1 cellular context compared by ENCODE assay signal in the genomic region with DNA sequence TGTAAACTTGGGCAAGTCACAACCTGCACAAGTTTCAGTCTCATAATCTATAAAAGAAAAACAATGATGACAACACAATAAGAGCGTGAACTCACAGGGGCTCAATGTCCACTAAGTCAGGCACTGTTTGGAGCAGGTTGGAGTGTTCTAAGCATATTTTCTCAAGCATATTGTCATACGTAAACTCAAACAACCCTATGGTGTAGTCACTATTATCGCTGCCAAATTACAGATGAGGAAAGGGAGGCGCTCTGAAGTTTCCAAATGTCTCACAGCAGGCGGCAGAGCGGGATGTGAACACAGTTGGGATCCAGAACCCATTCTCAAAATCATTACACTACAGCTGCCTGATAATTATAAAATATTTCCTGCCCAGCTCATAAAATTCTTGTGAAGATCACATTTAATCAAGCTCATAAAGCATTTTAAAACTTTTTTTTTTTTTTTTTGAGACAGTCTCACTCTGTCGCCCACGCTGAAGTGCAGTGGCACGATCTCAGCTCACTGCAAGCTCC.
A peak's percentile ranks its signal among the peaks of the same experiment; 100 is the strongest.
TF ChIP-seq lines count a peak whose summit lies in the region.

No MANE protein-coding gene starts in this region.

TF ChIP-seq in HEK293, 187 proteins besides CTCF, POLR2A, EP300 and RAD21 (continued from another document):
- TF ChIP-seq, protein P1, sequence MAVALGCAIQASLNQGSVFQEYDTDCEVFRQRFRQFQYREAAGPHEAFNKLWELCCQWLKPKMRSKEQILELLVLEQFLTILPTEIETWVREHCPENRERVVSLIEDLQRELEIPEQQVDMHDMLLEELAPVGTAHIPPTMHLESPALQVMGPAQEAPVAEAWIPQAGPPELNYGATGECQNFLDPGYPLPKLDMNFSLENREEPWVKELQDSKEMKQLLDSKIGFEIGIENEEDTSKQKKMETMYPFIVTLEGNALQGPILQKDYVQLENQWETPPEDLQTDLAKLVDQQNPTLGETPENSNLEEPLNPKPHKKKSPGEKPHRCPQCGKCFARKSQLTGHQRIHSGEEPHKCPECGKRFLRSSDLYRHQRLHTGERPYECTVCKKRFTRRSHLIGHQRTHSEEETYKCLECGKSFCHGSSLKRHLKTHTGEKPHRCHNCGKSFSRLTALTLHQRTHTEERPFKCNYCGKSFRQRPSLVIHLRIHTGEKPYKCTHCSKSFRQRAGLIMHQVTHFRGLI (tag by site-specific recombination; IDR thresholded peaks at IDR 0.05): no peak
- TF ChIP-seq ZNF677 (tag by site-specific recombination; IDR thresholded peaks at IDR 0.05) (no peak), HOXC10 (CRISPR knock-in tag; IDR thresholded peaks at IDR 0.05) (no peak), ZNF585B (tag by site-specific recombination; IDR thresholded peaks at IDR 0.05) (no peak), GLIS2 (tag by site-specific recombination; IDR thresholded peaks at IDR 0.05) (no peak), ZNF335 (tag by site-specific recombination; conservative IDR thresholded peaks at IDR 0.05) (peak; percentile 87), SP7 (tag by site-specific recombination; IDR thresholded peaks at IDR 0.05) (peak; percentile 96), ZNF211 (tag by site-specific recombination; IDR thresholded peaks at IDR 0.05; ENCODE audit: low read depth) (no peak), SP3 (tag by site-specific recombination; IDR thresholded peaks at IDR 0.05) (no peak), ZNF354C (tag by site-specific recombination; IDR thresholded peaks at IDR 0.05; ENCODE audit: borderline replicate concordance, low read depth) (no peak), ZNF654 (tag by site-specific recombination; IDR thresholded peaks at IDR 0.05; ENCODE audit: low read depth) (no peak), ZFHX2 (tag by site-specific recombination; conservative IDR thresholded peaks at IDR 0.05) (peak; percentile 83), ZIC2 (tag by site-specific recombination; IDR thresholded peaks at IDR 0.05) (peak; percentile 85), ZNF274 (IDR thresholded peaks at IDR 0.05; ENCODE audit: low read length) (no peak), ZNF274 (tag by site-specific recombination; IDR thresholded peaks at IDR 0.05; ENCODE audit: borderline replicate concordance) (no peak), ZNF133 (tag by site-specific recombination; IDR thresholded peaks at IDR 0.05) (no peak), ZNF510 (tag by site-specific recombination; IDR thresholded peaks at IDR 0.05; ENCODE audit: insufficient replicate concordance) (no peak), ZNF114 (tag by site-specific recombination; IDR thresholded peaks at IDR 0.05) (no peak), ZNF184 (tag by site-specific recombination; IDR thresholded peaks at IDR 0.05) (0 out of 2 replicates have a peak, but pooled peaks have one; percentile 44), ZNF501 (tag by site-specific recombination; IDR thresholded peaks at IDR 0.05) (no peak)
- TF ChIP-seq, protein P2, sequence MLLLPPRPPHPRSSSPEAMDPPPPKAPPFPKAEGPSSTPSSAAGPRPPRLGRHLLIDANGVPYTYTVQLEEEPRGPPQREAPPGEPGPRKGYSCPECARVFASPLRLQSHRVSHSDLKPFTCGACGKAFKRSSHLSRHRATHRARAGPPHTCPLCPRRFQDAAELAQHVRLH (tag by site-specific recombination; IDR thresholded peaks at IDR 0.05): 0 out of 2 replicates have a peak, but pooled peaks have one; percentile 34
- TF ChIP-seq, protein P3, sequence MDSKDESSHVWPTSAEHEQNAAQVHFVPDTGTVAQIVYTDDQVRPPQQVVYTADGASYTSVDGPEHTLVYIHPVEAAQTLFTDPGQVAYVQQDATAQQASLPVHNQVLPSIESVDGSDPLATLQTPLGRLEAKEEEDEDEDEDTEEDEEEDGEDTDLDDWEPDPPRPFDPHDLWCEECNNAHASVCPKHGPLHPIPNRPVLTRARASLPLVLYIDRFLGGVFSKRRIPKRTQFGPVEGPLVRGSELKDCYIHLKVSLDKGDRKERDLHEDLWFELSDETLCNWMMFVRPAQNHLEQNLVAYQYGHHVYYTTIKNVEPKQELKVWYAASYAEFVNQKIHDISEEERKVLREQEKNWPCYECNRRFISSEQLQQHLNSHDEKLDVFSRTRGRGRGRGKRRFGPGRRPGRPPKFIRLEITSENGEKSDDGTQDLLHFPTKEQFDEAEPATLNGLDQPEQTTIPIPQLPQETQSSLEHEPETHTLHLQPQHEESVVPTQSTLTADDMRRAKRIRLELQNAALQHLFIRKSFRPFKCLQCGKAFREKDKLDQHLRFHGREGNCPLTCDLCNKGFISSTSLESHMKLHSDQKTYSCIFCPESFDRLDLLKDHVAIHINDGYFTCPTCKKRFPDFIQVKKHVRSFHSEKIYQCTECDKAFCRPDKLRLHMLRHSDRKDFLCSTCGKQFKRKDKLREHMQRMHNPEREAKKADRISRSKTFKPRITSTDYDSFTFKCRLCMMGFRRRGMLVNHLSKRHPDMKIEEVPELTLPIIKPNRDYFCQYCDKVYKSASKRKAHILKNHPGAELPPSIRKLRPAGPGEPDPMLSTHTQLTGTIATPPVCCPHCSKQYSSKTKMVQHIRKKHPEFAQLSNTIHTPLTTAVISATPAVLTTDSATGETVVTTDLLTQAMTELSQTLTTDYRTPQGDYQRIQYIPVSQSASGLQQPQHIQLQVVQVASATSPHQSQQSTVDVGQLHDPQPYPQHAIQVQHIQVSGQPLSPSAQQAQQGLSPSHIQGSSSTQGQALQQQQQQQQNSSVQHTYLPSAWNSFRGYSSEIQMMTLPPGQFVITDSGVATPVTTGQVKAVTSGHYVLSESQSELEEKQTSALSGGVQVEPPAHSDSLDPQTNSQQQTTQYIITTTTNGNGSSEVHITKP (tag by site-specific recombination; IDR thresholded peaks at IDR 0.05): peak; percentile 94
- TF ChIP-seq, protein P4, sequence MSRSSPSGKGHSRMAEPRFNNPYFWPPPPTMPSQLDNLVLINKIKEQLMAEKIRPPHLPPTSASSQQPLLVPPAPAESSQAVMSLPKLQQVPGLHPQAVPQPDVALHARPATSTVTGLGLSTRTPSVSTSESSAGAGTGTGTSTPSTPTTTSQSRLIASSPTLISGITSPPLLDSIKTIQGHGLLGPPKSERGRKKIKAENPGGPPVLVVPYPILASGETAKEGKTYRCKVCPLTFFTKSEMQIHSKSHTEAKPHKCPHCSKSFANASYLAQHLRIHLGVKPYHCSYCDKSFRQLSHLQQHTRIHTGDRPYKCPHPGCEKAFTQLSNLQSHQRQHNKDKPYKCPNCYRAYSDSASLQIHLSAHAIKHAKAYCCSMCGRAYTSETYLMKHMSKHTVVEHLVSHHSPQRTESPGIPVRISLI (tag by site-specific recombination; IDR thresholded peaks at IDR 0.05): peak; percentile 81; the same call in 1 of the 2 replicates
- TF ChIP-seq, protein P5, sequence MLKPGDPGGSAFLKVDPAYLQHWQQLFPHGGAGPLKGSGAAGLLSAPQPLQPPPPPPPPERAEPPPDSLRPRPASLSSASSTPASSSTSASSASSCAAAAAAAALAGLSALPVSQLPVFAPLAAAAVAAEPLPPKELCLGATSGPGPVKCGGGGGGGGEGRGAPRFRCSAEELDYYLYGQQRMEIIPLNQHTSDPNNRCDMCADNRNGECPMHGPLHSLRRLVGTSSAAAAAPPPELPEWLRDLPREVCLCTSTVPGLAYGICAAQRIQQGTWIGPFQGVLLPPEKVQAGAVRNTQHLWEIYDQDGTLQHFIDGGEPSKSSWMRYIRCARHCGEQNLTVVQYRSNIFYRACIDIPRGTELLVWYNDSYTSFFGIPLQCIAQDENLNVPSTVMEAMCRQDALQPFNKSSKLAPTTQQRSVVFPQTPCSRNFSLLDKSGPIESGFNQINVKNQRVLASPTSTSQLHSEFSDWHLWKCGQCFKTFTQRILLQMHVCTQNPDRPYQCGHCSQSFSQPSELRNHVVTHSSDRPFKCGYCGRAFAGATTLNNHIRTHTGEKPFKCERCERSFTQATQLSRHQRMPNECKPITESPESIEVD (tag by site-specific recombination; IDR thresholded peaks at IDR 0.05): peak; percentile 73
- TF ChIP-seq, protein P6, sequence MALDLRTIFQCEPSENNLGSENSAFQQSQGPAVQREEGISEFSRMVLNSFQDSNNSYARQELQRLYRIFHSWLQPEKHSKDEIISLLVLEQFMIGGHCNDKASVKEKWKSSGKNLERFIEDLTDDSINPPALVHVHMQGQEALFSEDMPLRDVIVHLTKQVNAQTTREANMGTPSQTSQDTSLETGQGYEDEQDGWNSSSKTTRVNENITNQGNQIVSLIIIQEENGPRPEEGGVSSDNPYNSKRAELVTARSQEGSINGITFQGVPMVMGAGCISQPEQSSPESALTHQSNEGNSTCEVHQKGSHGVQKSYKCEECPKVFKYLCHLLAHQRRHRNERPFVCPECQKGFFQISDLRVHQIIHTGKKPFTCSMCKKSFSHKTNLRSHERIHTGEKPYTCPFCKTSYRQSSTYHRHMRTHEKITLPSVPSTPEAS (tag by site-specific recombination; IDR thresholded peaks at IDR 0.05): no peak
- TF ChIP-seq, protein P7, sequence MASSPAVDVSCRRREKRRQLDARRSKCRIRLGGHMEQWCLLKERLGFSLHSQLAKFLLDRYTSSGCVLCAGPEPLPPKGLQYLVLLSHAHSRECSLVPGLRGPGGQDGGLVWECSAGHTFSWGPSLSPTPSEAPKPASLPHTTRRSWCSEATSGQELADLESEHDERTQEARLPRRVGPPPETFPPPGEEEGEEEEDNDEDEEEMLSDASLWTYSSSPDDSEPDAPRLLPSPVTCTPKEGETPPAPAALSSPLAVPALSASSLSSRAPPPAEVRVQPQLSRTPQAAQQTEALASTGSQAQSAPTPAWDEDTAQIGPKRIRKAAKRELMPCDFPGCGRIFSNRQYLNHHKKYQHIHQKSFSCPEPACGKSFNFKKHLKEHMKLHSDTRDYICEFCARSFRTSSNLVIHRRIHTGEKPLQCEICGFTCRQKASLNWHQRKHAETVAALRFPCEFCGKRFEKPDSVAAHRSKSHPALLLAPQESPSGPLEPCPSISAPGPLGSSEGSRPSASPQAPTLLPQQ (tag by site-specific recombination; IDR thresholded peaks at IDR 0.05): peak; percentile 31; the same call in 1 of the 2 replicates
- TF ChIP-seq, protein P8, sequence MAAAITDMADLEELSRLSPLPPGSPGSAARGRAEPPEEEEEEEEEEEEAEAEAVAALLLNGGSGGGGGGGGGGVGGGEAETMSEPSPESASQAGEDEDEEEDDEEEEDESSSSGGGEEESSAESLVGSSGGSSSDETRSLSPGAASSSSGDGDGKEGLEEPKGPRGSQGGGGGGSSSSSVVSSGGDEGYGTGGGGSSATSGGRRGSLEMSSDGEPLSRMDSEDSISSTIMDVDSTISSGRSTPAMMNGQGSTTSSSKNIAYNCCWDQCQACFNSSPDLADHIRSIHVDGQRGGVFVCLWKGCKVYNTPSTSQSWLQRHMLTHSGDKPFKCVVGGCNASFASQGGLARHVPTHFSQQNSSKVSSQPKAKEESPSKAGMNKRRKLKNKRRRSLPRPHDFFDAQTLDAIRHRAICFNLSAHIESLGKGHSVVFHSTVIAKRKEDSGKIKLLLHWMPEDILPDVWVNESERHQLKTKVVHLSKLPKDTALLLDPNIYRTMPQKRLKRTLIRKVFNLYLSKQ (tag by site-specific recombination; IDR thresholded peaks at IDR 0.05; ENCODE audit: borderline replicate concordance): no peak
- TF ChIP-seq, protein P9, sequence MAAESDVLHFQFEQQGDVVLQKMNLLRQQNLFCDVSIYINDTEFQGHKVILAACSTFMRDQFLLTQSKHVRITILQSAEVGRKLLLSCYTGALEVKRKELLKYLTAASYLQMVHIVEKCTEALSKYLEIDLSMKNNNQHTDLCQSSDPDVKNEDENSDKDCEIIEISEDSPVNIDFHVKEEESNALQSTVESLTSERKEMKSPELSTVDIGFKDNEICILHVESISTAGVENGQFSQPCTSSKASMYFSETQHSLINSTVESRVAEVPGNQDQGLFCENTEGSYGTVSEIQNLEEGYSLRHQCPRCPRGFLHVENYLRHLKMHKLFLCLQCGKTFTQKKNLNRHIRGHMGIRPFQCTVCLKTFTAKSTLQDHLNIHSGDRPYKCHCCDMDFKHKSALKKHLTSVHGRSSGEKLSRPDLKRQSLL (tag by site-specific recombination; IDR thresholded peaks at IDR 0.05): peak; percentile 78
TF ChIP-seq in HEK293: peak in this region for 36.
